ENCODE assay signal across 6 cellular contexts in the genomic region with DNA sequence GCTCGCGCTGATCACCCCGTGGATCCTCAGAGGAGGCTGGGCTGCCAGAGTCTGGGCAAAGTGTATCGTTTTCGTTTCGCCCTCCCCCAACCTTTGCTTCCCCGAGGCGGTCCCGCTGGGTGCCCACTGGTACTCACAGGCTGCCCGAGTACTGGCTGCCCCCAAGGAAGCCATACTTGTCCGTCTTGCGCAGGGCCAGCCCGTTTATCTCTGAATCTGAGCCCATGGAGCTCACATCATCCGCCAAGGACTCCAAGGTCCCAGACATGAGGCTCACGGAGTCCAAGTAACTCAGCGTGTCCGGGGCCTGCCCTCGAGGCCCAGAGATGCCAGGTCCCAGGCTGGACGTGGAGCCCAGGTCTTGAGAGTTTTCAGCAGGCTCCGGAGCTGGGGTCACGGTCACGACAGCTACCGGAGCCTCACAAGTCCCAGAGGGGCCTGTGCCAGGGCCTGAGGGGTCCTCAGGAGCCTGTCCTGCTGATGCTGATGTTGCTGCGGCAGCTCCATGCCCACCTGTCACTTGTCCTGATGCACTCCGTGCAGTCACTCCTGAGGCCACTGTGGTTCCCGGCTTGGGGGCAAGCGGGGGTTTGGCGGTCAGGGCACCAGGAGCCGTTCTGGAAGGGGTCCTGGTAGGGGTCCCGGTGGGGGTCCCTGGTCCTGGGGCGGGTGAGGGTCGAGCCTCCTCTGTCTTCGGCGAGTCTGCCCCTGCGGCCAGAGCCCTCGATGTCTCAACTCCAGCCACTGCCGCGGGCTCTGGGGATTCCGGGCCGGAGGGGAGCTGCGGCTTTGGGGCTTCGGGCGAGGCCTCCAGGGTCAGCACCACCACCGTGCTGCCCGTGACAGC. TPM values are rescaled to one million over a fixed set of nuclear protein-coding genes. Genes with fewer than 3 reads are reported as not detected.
DNase-seq lines count a peak whose midpoint lies in the region; ATAC-seq, FAIRE-seq and TF ChIP-seq lines count a peak whose summit lies in the region.

No MANE protein-coding gene starts in this region.

- CTCF ChIA-PET in naive thymus-derived CD4-positive, alpha-beta T cell (lab: Charles Lee), result interaction anchor here (0.6 to 2.8 kb wide), 4 partner anchors 14 to 245 kb away, joined by 3 to 9 read pairs (median 4); a partner anchor contains a TSS

- H3K4me1 Mint-ChIP-seq in HFFc6 (ENCODE audit: low read depth) (peaks cover 39% of the 10 kb centered on the region), astrocyte (ENCODE audit: low read depth, unreplicated experiment) (peaks cover 26% of the 10 kb centered on the region)
- peaks cover 44 to 60% (median 58%) of the 10 kb centered on the region in 7 donors for H3K4me1 Mint-ChIP-seq in naive thymus-derived CD4-positive, alpha-beta T cell

- H2AFZ ChIP-seq in astrocyte (ENCODE audit: low read depth, low read length), result no peak overlapping the region

- POLR2A ChIA-PET in naive thymus-derived CD4-positive, alpha-beta T cell (lab: Charles Lee), result interaction anchor here (0.9 to 9.3 kb wide), 12 partner anchors 9 to 290 kb away, joined by 3 to 120 read pairs (median 4); a partner anchor contains a TSS

- intact Hi-C loops in naive thymus-derived CD4-positive, alpha-beta T cell (cut with micrococcal nuclease), result loop anchor here in 1 of 2 donors (2.0 kb wide), 1 partner anchor 35 kb away; no protein-coding TSS in a partner anchor

- FAIRE-seq in astrocyte (lab: Jason Lieb, UNC), result no peak

- DNase-seq in HFFc6 (no peak), astrocyte (ENCODE audit: low read depth) (no peak), DMS153 treated with DMSO at 0.1 percent for 48 hours (lab: John Stamatoyannopoulos, UW; ENCODE audit: unreplicated experiment) (no peak)
- DNase-seq in naive thymus-derived CD4-positive, alpha-beta T cell, result peak in 3 of 9 donors; percentile 19 to 20 (median 19)

- H3K9me3 ChIP-seq in astrocyte (ENCODE audit: insufficient read depth, low read depth, low read length), result no peaks in the 10 kb centered on the region
- H3K9me3 ChIP-seq in naive thymus-derived CD4-positive, alpha-beta T cell (ENCODE audit: control insufficient read depth in 2 of 3, low read length in 3 of 3), result no peaks in the 10 kb centered on the region

- H3K27ac ChIP-seq in astrocyte (ENCODE audit: low read depth, low read length), result peak overlapping the region; percentile 41
- H3K27ac ChIP-seq in naive thymus-derived CD4-positive, alpha-beta T cell (ENCODE audit: low read depth, low read length), result peak overlapping the region; percentile 67

- peaks cover 20% of the 10 kb centered on the region for H3K4me1 ChIP-seq in astrocyte (ENCODE audit: insufficient read depth, low read length)
- peaks cover 23 to 26% of the 10 kb centered on the region in 2 donors for H3K4me1 ChIP-seq in naive thymus-derived CD4-positive, alpha-beta T cell (ENCODE audit: control insufficient read depth in 2 of 2, insufficient read depth in 2 of 2, low read length in 2 of 2)

- peaks cover 3% of the 10 kb centered on the region for H3K36me3 ChIP-seq in astrocyte (ENCODE audit: insufficient read depth, low read length)
- H3K36me3 ChIP-seq in naive thymus-derived CD4-positive, alpha-beta T cell (ENCODE audit: control insufficient read depth in 2 of 3, insufficient read depth in 3 of 3, low read length in 3 of 3), result peaks cover 0 to 16% (median 0%) of the 10 kb centered on the region in 3 experiments

- H3K27me3 Mint-ChIP-seq in HFFc6 (ENCODE audit: insufficient read depth) (peaks cover 9% of the 10 kb centered on the region; the same call in 1 of the 2 replicates), astrocyte (ENCODE audit: low read depth, unreplicated experiment) (no peaks in the 10 kb centered on the region)
- peaks cover 0 to 3% (median 0%) of the 10 kb centered on the region in 5 donors for H3K27me3 Mint-ChIP-seq in naive thymus-derived CD4-positive, alpha-beta T cell

- peak overlapping the region; percentile 76 for H3K4me3 ChIP-seq in astrocyte (ENCODE audit: insufficient read depth, low read depth, low read length)
- H3K4me3 ChIP-seq in naive thymus-derived CD4-positive, alpha-beta T cell (ENCODE audit: low read length), result peak overlapping the region; percentile 73

- peak overlapping the region; percentile 85 for H3K9ac ChIP-seq in astrocyte (ENCODE audit: low read length)

- H3K27me3 ChIP-seq in astrocyte (ENCODE audit: insufficient read depth, low read length), result no peaks in the 10 kb centered on the region
- no peaks in the 10 kb centered on the region for H3K27me3 ChIP-seq in naive thymus-derived CD4-positive, alpha-beta T cell (ENCODE audit: control insufficient read depth in 2 of 2, insufficient read depth in 2 of 2, low read length in 2 of 2)

- H4K20me1 ChIP-seq in astrocyte (ENCODE audit: insufficient read depth, low read length), result peaks cover 52% of the 10 kb centered on the region

- H3K4me2 ChIP-seq in astrocyte (ENCODE audit: low read length), result peak overlapping the region; percentile 99

- peak overlapping the region; percentile 70 for H3K27ac Mint-ChIP-seq in HFFc6
- peak overlapping the region; percentile 89 for H3K27ac Mint-ChIP-seq in astrocyte (ENCODE audit: unreplicated experiment)
- peak overlapping the region; percentile 52 to 90 (median 80) for H3K27ac Mint-ChIP-seq in naive thymus-derived CD4-positive, alpha-beta T cell

- peaks cover 57% of the 10 kb centered on the region for H3K79me2 ChIP-seq in astrocyte (ENCODE audit: insufficient read depth, low read length)

- ATAC-seq in naive thymus-derived CD4-positive, alpha-beta T cell, result no peak
- ATAC-seq in GM21526 (IDR thresholded peaks at IDR 0.05; ENCODE audit: low FRiP score, unreplicated experiment), result no peak
- no peak for ATAC-seq in GM18861 (IDR thresholded peaks at IDR 0.05; ENCODE audit: unreplicated experiment)

- H3K9me3 Mint-ChIP-seq in HFFc6 (no peaks in the 10 kb centered on the region), astrocyte (ENCODE audit: unreplicated experiment) (no peaks in the 10 kb centered on the region)
- peaks cover 0 to 2% (median 0%) of the 10 kb centered on the region in 11 donors for H3K9me3 Mint-ChIP-seq in naive thymus-derived CD4-positive, alpha-beta T cell

- peaks cover 17% of the 10 kb centered on the region for H3K36me3 Mint-ChIP-seq in HFFc6 (ENCODE audit: low read depth)
- H3K36me3 Mint-ChIP-seq in astrocyte (ENCODE audit: low read depth, unreplicated experiment), result peaks cover 9% of the 10 kb centered on the region
- peaks cover 0 to 17% (median 5%) of the 10 kb centered on the region in 5 donors for H3K36me3 Mint-ChIP-seq in naive thymus-derived CD4-positive, alpha-beta T cell

- TF ChIP-seq CTCF in HFFc6 (IDR thresholded peaks at IDR 0.05) (no peak), astrocyte (IDR thresholded peaks at IDR 0.05; ENCODE audit: insufficient read depth, low read depth, low read length) (no peak)

- H3K4me3 Mint-ChIP-seq in HFFc6, result peak overlapping the region; percentile 89
- peak overlapping the region; percentile 88 for H3K4me3 Mint-ChIP-seq in astrocyte (ENCODE audit: unreplicated experiment)
- peak overlapping the region; percentile 83 to 92 (median 88) for H3K4me3 Mint-ChIP-seq in naive thymus-derived CD4-positive, alpha-beta T cell

RNA-seq across cellular contexts. Expression of a gene that starts 1.0 kb away (rescaled TPM):
- 10 to 100 TPM; 44.6 to 51.6 (median 46.3) TPM for total RNA-seq in HFFc6 (2021; fragmentation: NEBNext Ultra II Directional; extraction: Animal tissue kit (Norgen Biotek cat#: 25700))
- total RNA-seq in astrocyte, result 50.3 and 50.8 TPM in 2 replicates
- total RNA-seq in naive thymus-derived CD4-positive, alpha-beta T cell, result 10 to 100 TPM; 23.2 to 70.0 (median 45.2) TPM
- polyA plus RNA-seq in naive thymus-derived CD4-positive, alpha-beta T cell, result 10 to 100 TPM in 1 of 2 donors, 1 to 10 TPM in 1; 7.6 to 13.6 TPM

RNA-seq across cellular contexts. Expression of a gene that starts 5.3 kb away (rescaled TPM):
- total RNA-seq in HFFc6 (2021; fragmentation: NEBNext Ultra II Directional; extraction: Animal tissue kit (Norgen Biotek cat#: 25700)), result 1 to 10 TPM in 1 of 6 experiments, under 1 TPM in 2, not detected in 3; 0.77 to 1.2 (median 0.82) TPM
- total RNA-seq in astrocyte, result not detected in 2 replicates
- total RNA-seq in naive thymus-derived CD4-positive, alpha-beta T cell, result 1 to 10 TPM in 2 of 5 experiments, under 1 TPM in 1, not detected in 2; 0.87 to 2.0 (median 1.6) TPM
- not detected for polyA plus RNA-seq in naive thymus-derived CD4-positive, alpha-beta T cell

RNA-seq across cellular contexts. Expression of a gene that starts 13.0 kb away (rescaled TPM):
- 1 to 10 TPM; 1.5 to 2.8 (median 1.8) TPM for total RNA-seq in HFFc6 (2021; fragmentation: NEBNext Ultra II Directional; extraction: Animal tissue kit (Norgen Biotek cat#: 25700))
- 0.48 and 0.96 TPM in 2 replicates for total RNA-seq in astrocyte
- 100 to 1,000 TPM; 176 to 355 (median 183) TPM for total RNA-seq in naive thymus-derived CD4-positive, alpha-beta T cell
- polyA plus RNA-seq in naive thymus-derived CD4-positive, alpha-beta T cell, result 100 to 1,000 TPM; 221 to 257 TPM

RNA-seq across cellular contexts. Expression of a gene that starts 14.2 kb away (rescaled TPM):
- 10 to 100 TPM; 76.2 to 91.0 (median 80.4) TPM for total RNA-seq in HFFc6 (2021; fragmentation: NEBNext Ultra II Directional; extraction: Animal tissue kit (Norgen Biotek cat#: 25700))
- total RNA-seq in astrocyte, result 58.8 TPM in 2 replicates
- total RNA-seq in naive thymus-derived CD4-positive, alpha-beta T cell, result 10 to 100 TPM; 37.5 to 77.0 (median 64.6) TPM
- polyA plus RNA-seq in naive thymus-derived CD4-positive, alpha-beta T cell, result 10 to 100 TPM; 18.7 to 24.4 TPM

RNA-seq across cellular contexts. Expression of a gene that starts 25.9 kb away (rescaled TPM):
- 1 to 10 TPM; 5.3 to 7.9 (median 6.1) TPM for total RNA-seq in HFFc6 (2021; fragmentation: NEBNext Ultra II Directional; extraction: Animal tissue kit (Norgen Biotek cat#: 25700))
- 16.0 and 19.5 TPM in 2 replicates for total RNA-seq in astrocyte
- total RNA-seq in naive thymus-derived CD4-positive, alpha-beta T cell, result 10 to 100 TPM in 3 of 5 experiments, 1 to 10 TPM in 2; 6.0 to 16.0 (median 15.6) TPM
- 10 to 100 TPM in 1 of 2 donors, 1 to 10 TPM in 1; 6.0 to 10.9 TPM for polyA plus RNA-seq in naive thymus-derived CD4-positive, alpha-beta T cell

Comparison
In these comparisons a context has a peak if more than half of its experiments do, and no peak if none do; other contexts are left out.
1. RNA of a gene that starts 13.0 kb away (total RNA-seq): 176 to 355 TPM in naive thymus-derived CD4-positive, alpha-beta T cell; 1.5 to 2.8 TPM in HFFc6 and 0.48 to 0.96 TPM in astrocyte; every median in the first group is over 10 times any median in the second.
2. Peak in every context shown above with its lines, with median percentiles within 50 percentile points of each other: H3K27ac Mint-ChIP-seq and H3K4me3 Mint-ChIP-seq.